Comparison of ENCODE assay signal across 28 cellular contexts in genomic region chr16:6446370-6446769, GRCh38.
DNase-seq lines count a peak whose midpoint lies in the region; ATAC-seq and TF ChIP-seq lines count a peak whose summit lies in the region.
"Had no signal": no experiment of that assay in that cellular context is flagged by ENCODE, and none has a peak within 500 bp of the region (broad histone marks: within the 10 kb centered on the region; RNA-seq: fewer than 3 reads in every experiment).

No MANE protein-coding gene starts in this region.

- no peak overlapping the region for H2BK15ac ChIP-seq in mesendoderm (replicated peaks; ENCODE audit: low read depth)

- no peak overlapping the region for H3K56ac ChIP-seq in mesendoderm (ENCODE audit: low read length)

- no peaks in the 10 kb centered on the region for H3K9me3 ChIP-seq in Panc1 (ENCODE audit: control insufficient read depth, insufficient read depth, low read depth, low read length)
- H3K9me3 ChIP-seq: adrenal gland, body of pancreas, left lung, prostate gland had no signal

- in situ Hi-C loops in Panc1 (cut with HindIII; ENCODE audit: low pct_unique_long_range_greater_than_20kb, low sequenced_read_pairs) = no loop called here

- no peaks in the 10 kb centered on the region for H3K36me3 ChIP-seq in Panc1 (ENCODE audit: control insufficient read depth, insufficient read depth, low read length)
- H3K36me3 ChIP-seq in mesendoderm (ENCODE audit: control insufficient read depth, insufficient read depth, low read length) = no peaks in the 10 kb centered on the region
- H3K36me3 ChIP-seq: adrenal gland, left lung, prostate gland, sigmoid colon had no signal

- H3K4me2 ChIP-seq in mesendoderm (ENCODE audit: low read length) = no peak overlapping the region

- POLR2A ChIA-PET in Panc1 (lab: Charles Lee) = no interaction called here

- WGBS in mesendoderm (ENCODE audit: extremely low coverage, insufficient coverage, low lambda C conversion rate) = no CpG with 5 or more reads among the region's 1 CpG

- H4K8ac ChIP-seq in mesendoderm (ENCODE audit: low read depth, low read length) = no peak overlapping the region

- H2AK5ac ChIP-seq in mesendoderm (ENCODE audit: low read length) = no peak overlapping the region

- no peak overlapping the region for H3K27ac ChIP-seq in Panc1 (ENCODE audit: low read length)
- no peak overlapping the region for H3K27ac ChIP-seq in mesendoderm (ENCODE audit: low read depth, low read length)
- H3K27ac ChIP-seq: 22Rv1, adrenal gland, body of pancreas, epithelial cell of prostate, left lung, prostate gland, sigmoid colon had no signal

- H3K18ac ChIP-seq in mesendoderm (ENCODE audit: low read length) = no peak overlapping the region

- H3K27me3 ChIP-seq in Panc1 (ENCODE audit: control insufficient read depth, insufficient read depth, low read length) (no peaks in the 10 kb centered on the region), mesendoderm (ENCODE audit: insufficient read depth, low read length, poor library complexity) (no peaks in the 10 kb centered on the region)
- H3K27me3 ChIP-seq: adrenal gland, body of pancreas, left lung, sigmoid colon had no signal

- no peak overlapping the region for H2BK5ac ChIP-seq in mesendoderm (ENCODE audit: low read length)

- no peaks in the 10 kb centered on the region for H3K4me1 ChIP-seq in Panc1 (ENCODE audit: control insufficient read depth, insufficient read depth, low read length)
- no peaks in the 10 kb centered on the region for H3K4me1 ChIP-seq in mesendoderm (ENCODE audit: control insufficient read depth, low read depth, low read length)
- H3K4me1 ChIP-seq: adrenal gland, body of pancreas, left lung, prostate gland, sigmoid colon had no signal

- no peak overlapping the region for H2BK120ac ChIP-seq in mesendoderm (ENCODE audit: low read depth, low read length)

- intact Hi-C loops in Panc1 (cut with micrococcal nuclease; ENCODE audit: unreplicated experiment) = no loop called here

- no TSS peak for BruUV-seq in Panc1 (replicated peaks; lab: Mats Ljungman, UMichigan)

- DNase-seq in NCI-H2227 (lab: John Stamatoyannopoulos, UW; ENCODE audit: unreplicated experiment) (peak; percentile 10), NCI-H2227 treated with DMSO at 0.1 percent for 48 hours (lab: John Stamatoyannopoulos, UW) (no peak), LNCaP clone FGC (ENCODE audit: low read depth) (peak; percentile 22), Panc1 (ENCODE audit: low read depth, low spot score) (no peak), mesendoderm (peak; percentile 26)
- no peak for DNase-seq in effector CD8-positive, alpha-beta T cell (lab: John Stamatoyannopoulos, UW)
- DNase-seq: activated CD4-positive, alpha-beta T cell treated with anti-CD3 and anti-CD28 coated beads, Interleukin-2, amount 10 ng/mL, durations not matched to agents 7 days and 5 days; activated naive CD4-positive, alpha-beta T cell; activated T-cell treated with anti-CD3 and anti-CD28 coated beads, Interleukin-2, amount 50 U/mL, for 72 hours; adrenal gland; body of pancreas; CD4-positive, alpha-beta memory T cell; DMS 273 treated with DMSO at 0.1 percent for 48 hours; EL; IMR-90; left lung; NCI-H1417; NCI-H2107; SHP77; sigmoid colon; stimulated activated naive CD4-positive, alpha-beta T cell; SW 1271; T1000 had no signal

- H3K4me3 ChIP-seq in LNCaP clone FGC (ENCODE audit: low read depth, low read length) = no peak overlapping the region
- H3K4me3 ChIP-seq in Panc1 (ENCODE audit: low read depth in 2 of 2, low read length in 2 of 2) = no peak overlapping the region
- no peak overlapping the region for H3K4me3 ChIP-seq in mesendoderm (ENCODE audit: low read length)
- H3K4me3 ChIP-seq: adrenal gland, body of pancreas, left lung, prostate gland, sigmoid colon had no signal

- TF ChIP-seq CTCF in LNCaP clone FGC (IDR thresholded peaks at IDR 0.05; ENCODE audit: control insufficient read depth, extremely low read depth, insufficient read depth) (peak; percentile 22; the same call in 1 of the 2 replicates), Panc1 (IDR thresholded peaks at IDR 0.05) (peak; percentile 7; the same call in 1 of the 2 replicates)

- H3K79me2 ChIP-seq in mesendoderm (ENCODE audit: control insufficient read depth, insufficient read depth, low read length) = no peaks in the 10 kb centered on the region

- H3K9ac ChIP-seq in mesendoderm (ENCODE audit: low read length) = no peak overlapping the region

- ATAC-seq in Panc1 = no peak
- no peak for ATAC-seq in HG03457 (IDR thresholded peaks at IDR 0.05; ENCODE audit: unreplicated experiment)
- no peak for ATAC-seq in HG02870 (IDR thresholded peaks at IDR 0.05; ENCODE audit: unreplicated experiment)
- ATAC-seq: activated T-cell treated with anti-CD3 and anti-CD28 coated beads, Interleukin-2, amount 50 U/mL, for 72 hours; body of pancreas; left lung had no signal

- H3K79me1 ChIP-seq in mesendoderm (ENCODE audit: low read length) = no peaks in the 10 kb centered on the region

- H3K23ac ChIP-seq in mesendoderm (ENCODE audit: low read length) = no peak overlapping the region

- no peak overlapping the region for H3K4ac ChIP-seq in mesendoderm (ENCODE audit: low read depth, low read length)

- CTCF ChIA-PET in Panc1 (lab: Charles Lee) = no interaction called here

- H4K5ac ChIP-seq in mesendoderm (ENCODE audit: low read length) = no peak overlapping the region

Comparison
In these comparisons a context has a peak if more than half of its experiments do, and no peak if none do; other contexts are left out.
1. DNase-seq: peak in NCI-H2227 (single experiment), LNCaP clone FGC (single experiment) and mesendoderm (single experiment); none in NCI-H2227 treated with DMSO at 0.1 percent for 48 hours (single experiment), Panc1 (single experiment) and effector CD8-positive, alpha-beta T cell (single experiment).